1 cellular context compared by ENCODE assay signal in the genomic region with DNA sequence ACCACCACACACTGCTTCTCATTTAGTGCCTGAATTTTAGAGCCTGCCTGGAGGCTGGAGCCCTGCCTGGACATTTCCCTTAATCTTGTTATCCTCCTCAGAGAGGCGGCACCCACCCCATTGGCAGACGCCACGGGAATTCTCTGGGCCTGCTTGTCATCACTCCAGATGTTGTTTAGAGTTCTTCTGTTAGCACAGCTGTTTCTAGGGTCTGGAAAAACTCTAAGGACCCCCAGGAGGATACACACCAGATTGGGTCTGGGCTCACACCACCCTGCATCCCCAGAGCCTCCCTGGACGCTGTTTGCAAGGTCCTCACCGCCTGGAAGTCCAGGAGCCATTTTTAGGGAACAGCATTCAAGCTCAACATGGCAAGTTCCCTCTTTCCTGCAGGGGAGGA.
TF ChIP-seq lines count a peak whose summit lies in the region.

No MANE protein-coding gene starts in this region.

TF ChIP-seq in GM12878, 131 proteins besides CTCF, POLR2A, EP300 and RAD21:
- TF ChIP-seq ASH2L (IDR thresholded peaks at IDR 0.05; ENCODE audit: borderline replicate concordance, low read depth) (no peak), PML (IDR thresholded peaks at IDR 0.05; ENCODE audit: low read length) (no peak), DPF2 (IDR thresholded peaks at IDR 0.05) (no peak), STAT3 (IDR thresholded peaks at IDR 0.05; ENCODE audit: low read depth, low read length) (no peak), ZNF622 (IDR thresholded peaks at IDR 0.05) (no peak), GATAD2B (conservative IDR thresholded peaks at IDR 0.05; ENCODE audit: low read depth) (no peak), LARP7 (IDR thresholded peaks at IDR 0.05) (0 out of 2 replicates have a peak, but pooled peaks have one; percentile 41), IKZF2 (IDR thresholded peaks at IDR 0.05) (0 out of 4 replicates have a peak, but pooled peaks of 1 of the 2 experiments have one; percentile 14), RB1 (IDR thresholded peaks at IDR 0.05; ENCODE audit: borderline replicate concordance) (no peak)
- TF ChIP-seq, protein P1, sequence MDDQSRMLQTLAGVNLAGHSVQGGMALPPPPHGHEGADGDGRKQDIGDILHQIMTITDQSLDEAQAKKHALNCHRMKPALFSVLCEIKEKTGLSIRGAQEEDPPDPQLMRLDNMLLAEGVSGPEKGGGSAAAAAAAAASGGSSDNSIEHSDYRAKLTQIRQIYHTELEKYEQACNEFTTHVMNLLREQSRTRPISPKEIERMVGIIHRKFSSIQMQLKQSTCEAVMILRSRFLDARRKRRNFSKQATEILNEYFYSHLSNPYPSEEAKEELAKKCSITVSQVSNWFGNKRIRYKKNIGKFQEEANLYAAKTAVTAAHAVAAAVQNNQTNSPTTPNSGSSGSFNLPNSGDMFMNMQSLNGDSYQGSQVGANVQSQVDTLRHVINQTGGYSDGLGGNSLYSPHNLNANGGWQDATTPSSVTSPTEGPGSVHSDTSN (IDR thresholded peaks at IDR 0.05; ENCODE audit: insufficient replicate concordance, low read depth, low read length): no peak
- TF ChIP-seq, protein P2, sequence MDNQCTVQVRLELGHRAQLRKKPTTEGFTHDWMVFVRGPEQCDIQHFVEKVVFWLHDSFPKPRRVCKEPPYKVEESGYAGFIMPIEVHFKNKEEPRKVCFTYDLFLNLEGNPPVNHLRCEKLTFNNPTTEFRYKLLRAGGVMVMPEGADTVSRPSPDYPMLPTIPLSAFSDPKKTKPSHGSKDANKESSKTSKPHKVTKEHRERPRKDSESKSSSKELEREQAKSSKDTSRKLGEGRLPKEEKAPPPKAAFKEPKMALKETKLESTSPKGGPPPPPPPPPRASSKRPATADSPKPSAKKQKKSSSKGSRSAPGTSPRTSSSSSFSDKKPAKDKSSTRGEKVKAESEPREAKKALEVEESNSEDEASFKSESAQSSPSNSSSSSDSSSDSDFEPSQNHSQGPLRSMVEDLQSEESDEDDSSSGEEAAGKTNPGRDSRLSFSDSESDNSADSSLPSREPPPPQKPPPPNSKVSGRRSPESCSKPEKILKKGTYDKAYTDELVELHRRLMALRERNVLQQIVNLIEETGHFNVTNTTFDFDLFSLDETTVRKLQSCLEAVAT (IDR thresholded peaks at IDR 0.05): peak; percentile 75; the same call in 1 of the 2 replicates
- TF ChIP-seq, protein P3, sequence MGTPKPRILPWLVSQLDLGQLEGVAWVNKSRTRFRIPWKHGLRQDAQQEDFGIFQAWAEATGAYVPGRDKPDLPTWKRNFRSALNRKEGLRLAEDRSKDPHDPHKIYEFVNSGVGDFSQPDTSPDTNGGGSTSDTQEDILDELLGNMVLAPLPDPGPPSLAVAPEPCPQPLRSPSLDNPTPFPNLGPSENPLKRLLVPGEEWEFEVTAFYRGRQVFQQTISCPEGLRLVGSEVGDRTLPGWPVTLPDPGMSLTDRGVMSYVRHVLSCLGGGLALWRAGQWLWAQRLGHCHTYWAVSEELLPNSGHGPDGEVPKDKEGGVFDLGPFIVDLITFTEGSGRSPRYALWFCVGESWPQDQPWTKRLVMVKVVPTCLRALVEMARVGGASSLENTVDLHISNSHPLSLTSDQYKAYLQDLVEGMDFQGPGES (IDR thresholded peaks at IDR 0.05): no peak
- TF ChIP-seq, protein P4, sequence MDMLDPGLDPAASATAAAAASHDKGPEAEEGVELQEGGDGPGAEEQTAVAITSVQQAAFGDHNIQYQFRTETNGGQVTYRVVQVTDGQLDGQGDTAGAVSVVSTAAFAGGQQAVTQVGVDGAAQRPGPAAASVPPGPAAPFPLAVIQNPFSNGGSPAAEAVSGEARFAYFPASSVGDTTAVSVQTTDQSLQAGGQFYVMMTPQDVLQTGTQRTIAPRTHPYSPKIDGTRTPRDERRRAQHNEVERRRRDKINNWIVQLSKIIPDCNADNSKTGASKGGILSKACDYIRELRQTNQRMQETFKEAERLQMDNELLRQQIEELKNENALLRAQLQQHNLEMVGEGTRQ (IDR thresholded peaks at IDR 0.05; ENCODE audit: borderline replicate concordance, low read depth, low read length): no peak
- TF ChIP-seq, protein P5, sequence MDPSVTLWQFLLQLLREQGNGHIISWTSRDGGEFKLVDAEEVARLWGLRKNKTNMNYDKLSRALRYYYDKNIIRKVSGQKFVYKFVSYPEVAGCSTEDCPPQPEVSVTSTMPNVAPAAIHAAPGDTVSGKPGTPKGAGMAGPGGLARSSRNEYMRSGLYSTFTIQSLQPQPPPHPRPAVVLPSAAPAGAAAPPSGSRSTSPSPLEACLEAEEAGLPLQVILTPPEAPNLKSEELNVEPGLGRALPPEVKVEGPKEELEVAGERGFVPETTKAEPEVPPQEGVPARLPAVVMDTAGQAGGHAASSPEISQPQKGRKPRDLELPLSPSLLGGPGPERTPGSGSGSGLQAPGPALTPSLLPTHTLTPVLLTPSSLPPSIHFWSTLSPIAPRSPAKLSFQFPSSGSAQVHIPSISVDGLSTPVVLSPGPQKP (IDR thresholded peaks at IDR 0.05; ENCODE audit: low read depth, low read length): no peak
TF ChIP-seq in GM12878: peak in this region for 3.
